ENCODE assay signal across 8 cellular contexts in the genomic region with DNA sequence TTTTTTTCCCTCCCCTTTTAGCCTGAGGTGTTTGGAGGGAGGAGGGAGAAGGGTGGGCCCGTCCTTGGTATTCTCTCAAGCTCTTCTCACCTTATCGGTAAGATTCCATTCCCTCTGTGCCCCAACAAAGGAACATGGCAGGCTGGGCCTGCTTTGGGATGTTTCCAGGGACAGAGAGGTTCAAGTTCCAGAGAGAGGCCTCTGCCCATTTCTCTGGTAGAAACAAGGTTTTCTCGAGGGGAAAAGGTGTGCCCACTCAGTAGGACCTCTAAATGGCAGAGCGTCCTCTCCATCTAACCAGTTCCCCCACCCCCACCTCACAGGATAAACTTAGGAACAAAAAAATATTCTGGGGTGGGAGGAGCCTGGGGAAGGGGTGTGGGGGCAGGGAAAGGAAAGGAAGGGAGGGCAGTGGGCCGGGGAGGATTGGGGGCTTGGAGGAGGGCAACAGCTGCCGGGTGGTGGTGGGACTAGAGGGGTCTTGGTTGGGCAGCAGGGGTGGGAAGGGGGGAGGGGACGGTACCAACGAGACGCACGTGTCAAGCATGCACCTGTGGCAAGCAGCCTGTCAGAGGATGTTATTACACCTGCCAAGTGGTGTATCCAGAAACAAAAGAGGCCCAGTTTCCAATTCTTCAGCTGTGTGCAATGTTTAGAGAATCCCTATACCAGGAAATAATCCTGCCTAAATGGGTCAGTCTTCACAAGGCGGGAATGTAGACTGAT. TPM values are rescaled to one million over a fixed set of nuclear protein-coding genes. Genes with fewer than 3 reads are reported as not detected.
DNase-seq lines count a peak whose midpoint lies in the region; ATAC-seq and TF ChIP-seq lines count a peak whose summit lies in the region.

No MANE protein-coding gene starts in this region.

- no peak overlapping the region for H2BK12ac ChIP-seq in neuronal stem cell (ENCODE audit: low read length)

- DNase-seq in CMK (ENCODE audit: low read depth) = peak; percentile 70
- no peak for DNase-seq in Jurkat, Clone E6-1 (ENCODE audit: low read depth, low spot score)
- DNase-seq in UCSD-AML1 (lab: John Stamatoyannopoulos, UW; ENCODE audit: unreplicated experiment) = peak; percentile 47
- DNase-seq in epithelial cell of esophagus (ENCODE audit: low read depth) = peak; percentile 35
- DNase-seq in neuronal stem cell (ENCODE audit: low spot score) = no peak
- no peak for DNase-seq in GM13977 (ENCODE audit: low spot score)

- peaks cover 6 to 34% of the 10 kb centered on the region in 2 donors for H3K36me3 ChIP-seq in neuronal stem cell (replicated peaks in 1 of 2; ENCODE audit: control insufficient read depth in 2 of 2, insufficient read depth in 2 of 2, low read length in 2 of 2)

- H3K4me1 ChIP-seq in neuronal stem cell (ENCODE audit: control insufficient read depth in 2 of 2, insufficient read depth in 1 of 2, low read depth in 1 of 2, low read length in 2 of 2) = peaks cover 14 to 21% of the 10 kb centered on the region in 2 donors

- no peaks in the 10 kb centered on the region for H3K27me3 ChIP-seq in neuronal stem cell (ENCODE audit: control insufficient read depth in 3 of 3, insufficient read depth in 3 of 3, low read depth in 1 of 3, low read length in 3 of 3)

- no peaks in the 10 kb centered on the region for H3K9me3 ChIP-seq in neuronal stem cell (replicated peaks in 1 of 2; ENCODE audit: control insufficient read depth in 2 of 2, insufficient read depth in 1 of 2, low read depth in 1 of 2, low read length in 2 of 2)

- H3K9ac ChIP-seq in neuronal stem cell (ENCODE audit: low read depth, low read length, poor library complexity) = no peak overlapping the region

- peak overlapping the region; percentile 84 for H3K4me2 ChIP-seq in neuronal stem cell (ENCODE audit: insufficient read depth, low read length, poor library complexity, severe bottlenecking)

- no peak overlapping the region for H3K14ac ChIP-seq in neuronal stem cell (ENCODE audit: low read length)

- peak overlapping the region; percentile 89 for H3K27ac ChIP-seq in neuronal stem cell (replicated peaks; ENCODE audit: low read length)

- H4K8ac ChIP-seq in neuronal stem cell (ENCODE audit: low read depth, low read length) = no peak overlapping the region

- in situ Hi-C loops in GM13977 (cut with MboI; ENCODE audit: low pct_unique_long_range_greater_than_20kb, low sequenced_read_pairs, unreplicated experiment) = loop anchor here (10.0 kb wide), 1 partner anchor 45 kb away; no protein-coding TSS in a partner anchor

- H2BK15ac ChIP-seq in neuronal stem cell (ENCODE audit: low read length) = no peak overlapping the region

- ATAC-seq in GM18858 (IDR thresholded peaks at IDR 0.05; ENCODE audit: unreplicated experiment) = no peak
- no peak for ATAC-seq in GM21423 (IDR thresholded peaks at IDR 0.05; ENCODE audit: unreplicated experiment)

- H3K79me1 ChIP-seq in neuronal stem cell (ENCODE audit: low read depth, low read length) = peaks cover 2% of the 10 kb centered on the region

- H2BK120ac ChIP-seq in neuronal stem cell (ENCODE audit: low read depth, low read length) = no peak overlapping the region

- peak overlapping the region; percentile 25 for H2AK5ac ChIP-seq in neuronal stem cell (ENCODE audit: low read depth, low read length)

- no peak overlapping the region for H4K91ac ChIP-seq in neuronal stem cell (ENCODE audit: low read depth, low read length, poor library complexity)

- H2BK5ac ChIP-seq in neuronal stem cell (ENCODE audit: low read length) = no peak overlapping the region

- peak overlapping the region; percentile 74 for H3K23ac ChIP-seq in neuronal stem cell (ENCODE audit: low read depth, low read length, poor library complexity)

- no peak for TF ChIP-seq CTCF in epithelial cell of esophagus (IDR thresholded peaks at IDR 0.05; ENCODE audit: insufficient read depth, low read depth, low read length, missing control alignments)
- TF ChIP-seq CTCF in GM13977 (IDR thresholded peaks at IDR 0.05; ENCODE audit: extremely low read depth, insufficient read depth, missing control alignments) = no peak

- peak overlapping the region; percentile 67 for H3K18ac ChIP-seq in neuronal stem cell (ENCODE audit: low read length)

- no peak overlapping the region for H3K4ac ChIP-seq in neuronal stem cell (ENCODE audit: low read length)

- peak overlapping the region; percentile 98 for H3K4me3 ChIP-seq in Jurkat, Clone E6-1 (ENCODE audit: low read length)
- H3K4me3 ChIP-seq in epithelial cell of esophagus (ENCODE audit: low read length) = peak overlapping the region; percentile 96
- peak overlapping the region; percentile 77 to 97 for H3K4me3 ChIP-seq in neuronal stem cell (ENCODE audit: low read length in 2 of 2)

- WGBS in neuronal stem cell (ENCODE audit: extremely low coverage in 2 of 2, insufficient read length in 2 of 2, insufficient replicate concordance in 1 of 2), 2 donors = no CpG with 5 or more reads among the region's 11 CpGs

- H2AFZ ChIP-seq in neuronal stem cell (ENCODE audit: low read length) = no peak overlapping the region

RNA-seq across cellular contexts. Expression of a gene that starts 2.1 kb away (rescaled TPM):
- 284 TPM for polyA plus RNA-seq in Jurkat, Clone E6-1 (2012; ENCODE audit: insufficient read depth, insufficient read length)
- polyA plus RNA-seq in neuronal stem cell (2013, experiment 1 of 2) = 359 TPM
- 357 TPM for polyA plus RNA-seq in neuronal stem cell (2013, experiment 2 of 2)

Comparison
In these comparisons a context has a peak if more than half of its experiments do, and no peak if none do; other contexts are left out.
1. DNase-seq: peak in CMK (single experiment), UCSD-AML1 (single experiment) and epithelial cell of esophagus (single experiment); none in Jurkat, Clone E6-1 (single experiment), neuronal stem cell (single experiment) and GM13977 (single experiment).
2. Peak in every context shown above with its lines, with median percentiles within 50 percentile points of each other: H3K4me3 ChIP-seq.